In the genomic region with DNA sequence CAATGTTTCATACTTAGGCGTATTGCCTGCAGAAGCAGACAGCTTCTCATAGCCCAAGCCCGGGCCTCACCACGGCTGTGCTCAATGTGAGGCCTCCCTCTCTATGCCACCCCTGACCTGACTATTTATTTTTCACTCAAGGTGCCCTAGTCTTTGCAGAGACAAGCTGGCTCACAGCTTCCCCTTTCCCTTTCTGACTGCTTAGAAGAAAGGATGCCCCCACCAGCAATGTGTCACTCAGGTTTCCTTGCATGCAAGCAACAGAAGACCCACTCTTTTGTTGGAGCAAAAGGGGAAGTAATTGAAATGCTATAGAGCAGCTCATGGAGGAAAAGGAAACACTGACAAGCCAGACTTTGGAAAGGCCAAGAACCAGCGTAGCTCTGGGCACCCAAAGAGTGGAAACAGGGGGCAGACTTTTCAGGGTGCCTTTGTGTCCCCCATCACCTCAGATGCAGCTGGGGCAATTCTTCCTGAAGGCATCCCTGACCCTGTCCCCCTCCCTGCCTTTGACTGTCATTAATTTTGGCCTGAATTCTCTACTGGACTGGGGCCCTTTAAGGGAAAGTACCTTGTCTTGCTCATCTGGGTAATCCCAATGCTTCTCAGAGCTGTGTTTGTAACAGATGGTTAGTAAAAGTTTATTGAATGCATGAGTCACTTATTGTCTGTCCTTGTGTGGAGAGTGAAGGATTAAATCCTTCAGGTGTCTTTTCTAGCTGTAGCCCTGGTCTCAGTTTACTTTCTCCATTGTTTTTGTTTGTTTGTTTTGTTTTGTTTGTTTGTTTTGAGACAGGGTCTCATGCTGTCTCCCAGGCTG, we compare ENCODE assay signal across 8 cellular contexts. TPM values are rescaled to one million over a fixed set of nuclear protein-coding genes. Genes with fewer than 3 reads are reported as not detected.
DNase-seq lines count a peak whose midpoint lies in the region; ATAC-seq and TF ChIP-seq lines count a peak whose summit lies in the region.

No MANE protein-coding gene starts in this region.

- H3K9me3 Mint-ChIP-seq in nephron progenitor cell = peaks cover 3% of the 10 kb centered on the region
- H3K9me3 Mint-ChIP-seq in CD4-positive, alpha-beta memory T cell = no peaks in the 10 kb centered on the region

- intact Hi-C loops in testis (cut with DNase I; ENCODE audit: low total_unique reads) = no loop called here
- intact Hi-C loops in CD4-positive, alpha-beta memory T cell (cut with micrococcal nuclease) = no loop called here

- POLR2A ChIA-PET in CD4-positive, alpha-beta memory T cell (lab: Charles Lee; ENCODE audit: partially characterized antibody) = no interaction called here

- H3K4me3 ChIP-seq in AG09309 (ENCODE audit: control insufficient read depth, low read depth, low read length) = no peak overlapping the region
- no peak overlapping the region for H3K4me3 ChIP-seq in testis
- no peak overlapping the region for H3K4me3 ChIP-seq in CD4-positive, alpha-beta memory T cell (ENCODE audit: low read length in 2 of 2)

- no peaks in the 10 kb centered on the region for H3K36me3 ChIP-seq in testis (ENCODE audit: low read depth, missing control alignments)
- no peaks in the 10 kb centered on the region for H3K36me3 ChIP-seq in CD4-positive, alpha-beta memory T cell (ENCODE audit: insufficient read depth, low read length)

- H3K36me3 Mint-ChIP-seq in nephron progenitor cell (ENCODE audit: low read depth) = no peaks in the 10 kb centered on the region
- H3K36me3 Mint-ChIP-seq in CD4-positive, alpha-beta memory T cell = no peaks in the 10 kb centered on the region

- H3K27me3 Mint-ChIP-seq in nephron progenitor cell (ENCODE audit: low read depth, poor library complexity) = peaks cover 28% of the 10 kb centered on the region
- no peaks in the 10 kb centered on the region for H3K27me3 Mint-ChIP-seq in CD4-positive, alpha-beta memory T cell

- TF ChIP-seq CTCF in AG09309 (IDR thresholded peaks at IDR 0.05; ENCODE audit: control insufficient read depth, insufficient read depth, low read depth, low read length, missing control alignments) (no peak), nephron progenitor cell (IDR thresholded peaks at IDR 0.05) (no peak), testis (IDR thresholded peaks at IDR 0.05) (no peak)

- no peaks in the 10 kb centered on the region for H3K27me3 ChIP-seq in testis
- H3K27me3 ChIP-seq in CD4-positive, alpha-beta memory T cell (ENCODE audit: insufficient read depth, low read length) = no peaks in the 10 kb centered on the region

- no peak overlapping the region for H3K4me3 Mint-ChIP-seq in nephron progenitor cell
- no peak overlapping the region for H3K4me3 Mint-ChIP-seq in CD4-positive, alpha-beta memory T cell

- ATAC-seq in HG03175 (IDR thresholded peaks at IDR 0.05; ENCODE audit: unreplicated experiment) = peak; percentile 89

- DNase-seq in AG09309 (ENCODE audit: low read depth) = peak; percentile 24
- peak; percentile 61 for DNase-seq in GM19240 (ENCODE audit: insufficient read length, low spot score)
- DNase-seq in SKM-1 (lab: John Stamatoyannopoulos, UW; ENCODE audit: unreplicated experiment) = peak; percentile 82
- DNase-seq in nephron progenitor cell = no peak
- no peak for DNase-seq in NCI-H1092 treated with DMSO at 0.1 percent for 48 hours (lab: John Stamatoyannopoulos, UW)
- DNase-seq in testis = no peak
- DNase-seq in CD4-positive, alpha-beta memory T cell = no peak

- no peaks in the 10 kb centered on the region for H3K9me3 ChIP-seq in testis
- no peaks in the 10 kb centered on the region for H3K9me3 ChIP-seq in CD4-positive, alpha-beta memory T cell (ENCODE audit: control insufficient read depth in 1 of 2, low read length in 2 of 2)

- CTCF ChIA-PET in CD4-positive, alpha-beta memory T cell (lab: Charles Lee; ENCODE audit: partially characterized antibody) = interaction anchor here (0.9 to 1.7 kb wide), 5 partner anchors 18 to 217 kb away, joined by 3 to 9 read pairs (median 4); partner anchors contain the start of gene RGS9

- no peak overlapping the region for H3K27ac ChIP-seq in testis
- H3K27ac ChIP-seq in CD4-positive, alpha-beta memory T cell (ENCODE audit: low read depth, low read length) = no peak overlapping the region

- peaks cover 39% of the 10 kb centered on the region for H3K4me1 Mint-ChIP-seq in nephron progenitor cell
- peaks cover 5 to 11% (median 7%) of the 10 kb centered on the region in 4 donors for H3K4me1 Mint-ChIP-seq in CD4-positive, alpha-beta memory T cell

- TF ChIP-seq POLR2A in testis (IDR thresholded peaks at IDR 0.05) = no peak

- H3K27ac Mint-ChIP-seq in nephron progenitor cell = peak overlapping the region; percentile 95
- H3K27ac Mint-ChIP-seq in CD4-positive, alpha-beta memory T cell = peak overlapping the region in 3 of 7 donors; percentile 0 to 6 (median 4)

- no peaks in the 10 kb centered on the region for H3K4me1 ChIP-seq in testis
- H3K4me1 ChIP-seq in CD4-positive, alpha-beta memory T cell (ENCODE audit: insufficient read depth, low read length) = peaks cover 4% of the 10 kb centered on the region

- WGBS in testis, 2 donors = 75 to 78% methylated on average over 4 of the region's 4 CpGs

RNA-seq across cellular contexts. Expression of gene RGS9, which starts 17.8 kb away (rescaled TPM):
- total RNA-seq in testis = 1 to 10 TPM; 5.7 to 7.9 TPM
- polyA plus RNA-seq in testis (ENCODE audit: insufficient read depth, low read depth, low replicate concordance) = 4.6 TPM
- total RNA-seq in CD4-positive, alpha-beta memory T cell = under 1 TPM; 0.67 to 0.84 TPM
- 1 to 10 TPM; 1.6 to 2.7 TPM for polyA plus RNA-seq in CD4-positive, alpha-beta memory T cell

Comparison
In these comparisons a context has a peak if more than half of its experiments do, and no peak if none do; other contexts are left out.
1. DNase-seq: peak in AG09309 (single experiment), GM19240 (single experiment) and SKM-1 (single experiment); none in nephron progenitor cell (single experiment), NCI-H1092 treated with DMSO at 0.1 percent for 48 hours (single experiment), testis (single experiment) and CD4-positive, alpha-beta memory T cell (0 of 5).